Comparison of ENCODE assay signal across 8 cellular contexts in genomic region chr5:71586941-71587708, GRCh38. TPM values are rescaled to one million over a fixed set of nuclear protein-coding genes. Genes with fewer than 3 reads are reported as not detected.
DNase-seq lines count a peak whose midpoint lies in the region; ATAC-seq and TF ChIP-seq lines count a peak whose summit lies in the region.

MCCC2 (plus strand) TSS chr5:71587340; CDS start chr5:71587426, 86 bp downstream.

- H3K4me2 ChIP-seq in KMS-11: peak within 1 kb of the TSS; percentile 88

- no peak for TF ChIP-seq CTCF in KMS-11 (conservative IDR thresholded peaks at IDR 0.05; ENCODE audit: low read depth, low read length)
- TF ChIP-seq CTCF in Peyer's patch (IDR thresholded peaks at IDR 0.05): peak in 1 of 6 experiments; percentile 10
- TF ChIP-seq CTCF in esophagus muscularis mucosa (IDR thresholded peaks at IDR 0.05): peak in 1 of 3 experiments; percentile 10

- WGBS in esophagus muscularis mucosa: under 1% methylated on average over 13 of the region's 56 CpGs

- no peaks in the 10 kb centered on the region for H4K20me1 ChIP-seq in KMS-11 (ENCODE audit: insufficient read depth)

- H3K9me3 ChIP-seq in Peyer's patch: no peaks in the 10 kb centered on the region
- no peaks in the 10 kb centered on the region for H3K9me3 ChIP-seq in esophagus muscularis mucosa
- H3K9me3 ChIP-seq in muscle layer of duodenum (ENCODE audit: control insufficient read depth in 1 of 2, low read length in 2 of 2): no peaks in the 10 kb centered on the region

- H3K36me3 Mint-ChIP-seq in activated T-cell treated with anti-CD3 and anti-CD28 coated beads, Interleukin-2, amount 50 U/mL, for 72 hours (ENCODE audit: insufficient read depth in 2 of 2): peaks cover 2 to 3% of the 10 kb centered on the region in 2 donors

- H3K27ac ChIP-seq in KMS-11 (peak within 1 kb of the TSS; percentile 84), Peyer's patch (peak within 1 kb of the TSS; percentile 74 to 93 (median 83)), esophagus muscularis mucosa (replicated peaks in 1 of 4) (peak within 1 kb of the TSS; percentile 81 to 89 (median 82)), muscle layer of duodenum (ENCODE audit: low read length) (peak within 1 kb of the TSS; percentile 84)

- H3K4me3 ChIP-seq in KMS-11 (IDR thresholded peaks at IDR 0.05; ENCODE audit: insufficient read depth, low read depth, low read length) (peak within 1 kb of the TSS; percentile 44), Peyer's patch (peak within 1 kb of the TSS; percentile 50 to 83 (median 72)), esophagus muscularis mucosa (peak within 1 kb of the TSS; percentile 71 to 85 (median 79)), muscle layer of duodenum (ENCODE audit: low read depth in 1 of 2, low read length in 2 of 2) (peak within 1 kb of the TSS; percentile 92 to 94)

- peaks cover 45% of the 10 kb centered on the region for H3K4me1 ChIP-seq in KMS-11 (ENCODE audit: low read depth, poor library complexity, severe bottlenecking)
- peaks cover 0 to 9% (median 3%) of the 10 kb centered on the region in 4 donors for H3K4me1 ChIP-seq in Peyer's patch
- H3K4me1 ChIP-seq in esophagus muscularis mucosa: peaks cover 17 to 38% (median 26%) of the 10 kb centered on the region in 4 donors
- H3K4me1 ChIP-seq in muscle layer of duodenum (ENCODE audit: control insufficient read depth in 1 of 2, insufficient read depth in 2 of 2, low read length in 2 of 2): peaks cover 0 to 22% of the 10 kb centered on the region in 2 donors

- H3K27me3 ChIP-seq in KMS-11 (ENCODE audit: insufficient read depth, low read depth): no peaks in the 10 kb centered on the region
- no peaks in the 10 kb centered on the region for H3K27me3 ChIP-seq in Peyer's patch
- no peaks in the 10 kb centered on the region for H3K27me3 ChIP-seq in esophagus muscularis mucosa
- no peaks in the 10 kb centered on the region for H3K27me3 ChIP-seq in muscle layer of duodenum (ENCODE audit: low read depth, low read length)

- H3K36me3 ChIP-seq in KMS-11 (ENCODE audit: insufficient read depth) (no peaks in the 10 kb centered on the region), Peyer's patch (no peaks in the 10 kb centered on the region), esophagus muscularis mucosa (no peaks in the 10 kb centered on the region), muscle layer of duodenum (ENCODE audit: control insufficient read depth in 1 of 2, insufficient read depth in 2 of 2, low read length in 2 of 2) (no peaks in the 10 kb centered on the region)

- intact Hi-C loops in esophagus muscularis mucosa (cut with DNase I): no loop called here

- TF ChIP-seq POLR2A in Peyer's patch (IDR thresholded peaks at IDR 0.05) (peak; percentile 80 to 81), esophagus muscularis mucosa (IDR thresholded peaks at IDR 0.05; ENCODE audit: low read depth) (no peak)

- H3K27ac Mint-ChIP-seq in activated T-cell treated with anti-CD3 and anti-CD28 coated beads, Interleukin-2, amount 50 U/mL, for 72 hours: peak within 1 kb of the TSS; percentile 97

- peak; percentile 99 for ATAC-seq in GM21786 (IDR thresholded peaks at IDR 0.05; ENCODE audit: unreplicated experiment)
- peak; percentile 97 to 98 for ATAC-seq in activated T-cell treated with anti-CD3 and anti-CD28 coated beads, Interleukin-2, amount 50 U/mL, for 72 hours (replicated peaks in 1 of 2)

- TF ChIP-seq EP300 in esophagus muscularis mucosa (IDR thresholded peaks at IDR 0.05): no peak

- peak within 1 kb of the TSS; percentile 87 to 93 for H3K4me3 Mint-ChIP-seq in activated T-cell treated with anti-CD3 and anti-CD28 coated beads, Interleukin-2, amount 50 U/mL, for 72 hours

- DNase-seq in DMS79 treated with DMSO at 0.1 percent for 48 hours (lab: John Stamatoyannopoulos, UW): peak; percentile 58
- DNase-seq in Peyer's patch: peak; percentile 99
- peak; percentile 97 to 98 for DNase-seq in activated T-cell treated with anti-CD3 and anti-CD28 coated beads, Interleukin-2, amount 50 U/mL, for 72 hours
- DNase-seq in esophagus muscularis mucosa (ENCODE audit: extremely low spot score): peak; percentile 99
- peak; percentile 95 for DNase-seq in stimulated activated CD8-positive, alpha-beta memory T cell treated with anti-CD3 and anti-CD28 coated beads, Interleukin-7, amount 100 ng/mL, for 24 hours (ENCODE audit: low read depth)

- H3K4me1 Mint-ChIP-seq in activated T-cell treated with anti-CD3 and anti-CD28 coated beads, Interleukin-2, amount 50 U/mL, for 72 hours (ENCODE audit: low read depth): peaks cover 40% of the 10 kb centered on the region

- peak within 1 kb of the TSS; percentile 55 for H2AFZ ChIP-seq in KMS-11 (ENCODE audit: low read depth)

- H3K27me3 Mint-ChIP-seq in activated T-cell treated with anti-CD3 and anti-CD28 coated beads, Interleukin-2, amount 50 U/mL, for 72 hours (ENCODE audit: low read depth): no peaks in the 10 kb centered on the region

- H3K9me3 Mint-ChIP-seq in activated T-cell treated with anti-CD3 and anti-CD28 coated beads, Interleukin-2, amount 50 U/mL, for 72 hours: no peaks in the 10 kb centered on the region

- peak within 1 kb of the TSS; percentile 88 for H3K9ac ChIP-seq in KMS-11

- peaks cover 44% of the 10 kb centered on the region for H3K79me2 ChIP-seq in KMS-11 (ENCODE audit: insufficient read depth, low read depth)

RNA-seq across cellular contexts. Expression of gene MCCC2, which starts in this region (rescaled TPM):
- total RNA-seq in Peyer's patch (10 to 100 TPM; 37.3 to 50.3 (median 43.3) TPM), esophagus muscularis mucosa (10 to 100 TPM; 17.7 to 24.2 (median 23.7) TPM)
- 10 to 100 TPM; 49.6 to 51.3 TPM for total RNA-seq in activated T-cell treated with anti-CD3 and anti-CD28 coated beads, Interleukin-2, amount 50 U/mL, for 72 hours

Comparison
In these comparisons a context has a peak if more than half of its experiments do, and no peak if none do; other contexts are left out.
1. Peak in every context shown above with its lines: DNase-seq, ATAC-seq, H3K4me3 ChIP-seq and H3K27ac ChIP-seq.